9 cellular contexts compared by ENCODE assay signal in genomic region chr17:44865231-44865660, GRCh38. TPM values are rescaled to one million over a fixed set of nuclear protein-coding genes. Genes with fewer than 3 reads are reported as not detected.
DNase-seq lines count a peak whose midpoint lies in the region; ATAC-seq and TF ChIP-seq lines count a peak whose summit lies in the region.
"Had no signal": no experiment of that assay in that cellular context is flagged by ENCODE, and none has a peak within 500 bp of the region (broad histone marks: within the 10 kb centered on the region; RNA-seq: fewer than 3 reads in every experiment).

No MANE protein-coding gene starts in this region.

- H3K27me3 ChIP-seq in A673 (replicated peaks; ENCODE audit: insufficient read depth, low read depth, low read length, poor library complexity), result no peaks in the 10 kb centered on the region

- no peak overlapping the region for H3K4me3 ChIP-seq in A673 (ENCODE audit: low read depth, low read length, poor library complexity, severe bottlenecking)

- TF ChIP-seq CTCF in A673 (conservative IDR thresholded peaks at IDR 0.05; ENCODE audit: low read depth, low read length), result peak; percentile 63

- intact Hi-C loops in A673 (cut with micrococcal nuclease; ENCODE audit: unreplicated experiment), result loop anchor here (1.0 kb wide), 1 partner anchor 91 kb away; no protein-coding TSS in a partner anchor

- no peak overlapping the region for H3K4me3 Mint-ChIP-seq in central memory CD8-positive, alpha-beta T cell
- H3K4me3 Mint-ChIP-seq: stimulated activated naive CD8-positive, alpha-beta T cell treated with anti-CD3 and anti-CD28 coated beads, Interleukin-15, Interleukin-2, amounts not matched to agents 100 ng/mL and 50 ng/mL, for 24 hours had no signal

- no peaks in the 10 kb centered on the region for H3K9me3 ChIP-seq in A673 (ENCODE audit: low read depth, low read length, poor library complexity, severe bottlenecking)

- H3K36me3 ChIP-seq in A673 (ENCODE audit: insufficient read depth, low read length, poor library complexity, severe bottlenecking), result peaks cover 33% of the 10 kb centered on the region

- peaks cover 62% of the 10 kb centered on the region for H3K36me3 Mint-ChIP-seq in central memory CD8-positive, alpha-beta T cell (ENCODE audit: insufficient read depth)

- no TSS peak for BruUV-seq in A673 (replicated peaks; lab: Mats Ljungman, UMichigan)

- H3K27ac ChIP-seq in A673 (ENCODE audit: low read depth, low read length, poor library complexity, severe bottlenecking), result no peak overlapping the region

- no peak overlapping the region for H3K27ac Mint-ChIP-seq in central memory CD8-positive, alpha-beta T cell (ENCODE audit: low read depth)
- H3K27ac Mint-ChIP-seq: stimulated activated naive CD8-positive, alpha-beta T cell treated with anti-CD3 and anti-CD28 coated beads, Interleukin-15, Interleukin-2, amounts not matched to agents 100 ng/mL and 50 ng/mL, for 24 hours had no signal

- H3K4me1 ChIP-seq in A673 (ENCODE audit: insufficient read depth, low read length, poor library complexity, severe bottlenecking), result no peaks in the 10 kb centered on the region

- H3K27me3 Mint-ChIP-seq in central memory CD8-positive, alpha-beta T cell, result no peaks in the 10 kb centered on the region
- H3K27me3 Mint-ChIP-seq: stimulated activated naive CD8-positive, alpha-beta T cell treated with anti-CD3 and anti-CD28 coated beads, Interleukin-15, Interleukin-2, amounts not matched to agents 100 ng/mL and 50 ng/mL, for 24 hours had no signal

- DNase-seq in A673 (ENCODE audit: low spot score), result peak; percentile 68
- DNase-seq in H4 (ENCODE audit: low spot score), result peak; percentile 59
- DNase-seq in NCI-H345 treated with DMSO at 0.1 percent for 48 hours (lab: John Stamatoyannopoulos, UW; ENCODE audit: unreplicated experiment), result peak; percentile 35
- peak; percentile 65 for DNase-seq in activated CD4-positive, CD25-positive, alpha-beta regulatory T cell treated with anti-CD3 and anti-CD28 coated beads, Interleukin-2, amount 50 U/mL, for 72 hours
- peak; percentile 41 to 56 for DNase-seq in central memory CD8-positive, alpha-beta T cell (ENCODE audit: low spot score in 2 of 2)
- peak; percentile 77 for DNase-seq in kidney tubule cell (ENCODE audit: low spot score)
- DNase-seq in stimulated activated CD4-positive, alpha-beta T cell treated with anti-CD3 and anti-CD28 coated beads, Interleukin-1b, Interleukin-23, amount 100 ng/mL, for 48 hours, result peak; percentile 64

- POLR2A ChIA-PET in A673 (lab: Charles Lee; ENCODE audit: low non-redundant PET), result no interaction called here

- no peak for ATAC-seq in central memory CD8-positive, alpha-beta T cell (replicated peaks; ENCODE audit: extremely low read depth, poor library complexity, severe bottlenecking)
- no peak for ATAC-seq in HG03460 (IDR thresholded peaks at IDR 0.05; ENCODE audit: unreplicated experiment)

- H3K4me1 Mint-ChIP-seq in central memory CD8-positive, alpha-beta T cell, result no peaks in the 10 kb centered on the region

- CTCF ChIA-PET in A673 (lab: Charles Lee), result interaction anchor here (0.6 kb wide), 1 partner anchor 41 kb away, joined by 5 read pairs; no protein-coding TSS in a partner anchor

- no peaks in the 10 kb centered on the region for H3K9me3 Mint-ChIP-seq in central memory CD8-positive, alpha-beta T cell
- H3K9me3 Mint-ChIP-seq: stimulated activated naive CD8-positive, alpha-beta T cell treated with anti-CD3 and anti-CD28 coated beads, Interleukin-15, Interleukin-2, amounts not matched to agents 100 ng/mL and 50 ng/mL, for 24 hours had no signal

RNA-seq across cellular contexts. Expression of gene HIGD1B, which starts 17.6 kb away (rescaled TPM):
- total RNA-seq in A673 (2021), result not detected in 2 replicates
- total RNA-seq in H4 (2014; rRNA removed; shearing (Covaris generic)), result not detected in 2 replicates

RNA-seq across cellular contexts. Expression of gene EFTUD2, which starts 34.0 kb away (rescaled TPM):
- total RNA-seq in A673 (2021), result 133 and 144 TPM in 2 replicates
- total RNA-seq in H4 (2014; rRNA removed; shearing (Covaris generic)), result 120 and 173 TPM in 2 replicates

RNA-seq across cellular contexts. Expression of gene GJC1, which starts 35.2 kb away (rescaled TPM):
- total RNA-seq in A673 (2021), result 31.6 and 39.0 TPM in 2 replicates
- 8.2 and 8.8 TPM in 2 replicates for total RNA-seq in H4 (2014; rRNA removed; shearing (Covaris generic))

RNA-seq across cellular contexts. Expression of gene GFAP, which starts 50.1 kb away (rescaled TPM):
- not detected in 2 replicates for total RNA-seq in A673 (2021)
- total RNA-seq in H4 (2014; rRNA removed; shearing (Covaris generic)), result not detected in 2 replicates
